ENCODE assay signal across 37 cellular contexts in the genomic region with DNA sequence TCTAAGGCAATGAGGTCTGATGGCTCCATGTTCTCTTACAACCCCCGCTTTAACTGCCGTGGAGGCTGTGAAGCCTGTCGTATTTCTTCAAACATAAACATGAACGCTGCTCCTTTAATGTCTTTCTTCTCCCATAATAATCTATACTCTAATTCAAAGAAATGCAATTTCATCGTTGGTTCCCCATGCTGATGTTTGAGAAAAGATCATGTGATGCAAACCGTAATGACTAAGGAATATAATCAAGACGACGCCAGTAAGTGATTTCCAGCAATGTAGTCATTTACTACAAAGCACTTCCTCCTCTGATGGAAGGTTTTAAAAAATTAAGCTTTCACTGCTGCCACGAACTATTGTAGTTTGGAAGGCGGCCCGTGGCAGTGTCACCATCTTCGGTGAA.
"Had no signal": no experiment of that assay in that cellular context is flagged by ENCODE, and none has a peak within 500 bp of the region (broad histone marks: within the 10 kb centered on the region; RNA-seq: fewer than 3 reads in every experiment).

No MANE protein-coding gene starts in this region.

- H3K4me3 Mint-ChIP-seq: activated B cell treated with CpG ODN at 0.5 μM for 24 hours; activated CD4-positive, alpha-beta memory T cell treated with anti-CD3 and anti-CD28 coated beads for 36 hours; activated CD4-positive, alpha-beta T cell treated with anti-CD3 and anti-CD28 coated beads, Interleukin-2, amount 10 ng/mL, durations not matched to agents 24 days and 14 days; activated CD8-positive, alpha-beta T cell treated with anti-CD3 and anti-CD28 coated beads for 36 hours; activated naive CD4-positive, alpha-beta T cell treated with anti-CD3 and anti-CD28 coated beads, Interleukin-2, amount 10 ng/mL, durations not matched to agents 7 days and 5 days; activated naive CD4-positive, alpha-beta T cell treated with anti-CD3 and anti-CD28 coated beads, Interleukin-2, amount 50 U/mL, for 24 hours; activated naive CD8-positive, alpha-beta T cell; activated naive CD8-positive, alpha-beta T cell treated with anti-CD3 and anti-CD28 coated beads, Interleukin-2, amount 10 ng/mL, durations not matched to agents 7 days and 5 days; activated naive CD8-positive, alpha-beta T cell treated with anti-CD3 and anti-CD28 coated beads, Interleukin-2, amount 50 U/mL, for 24 hours; activated T-cell treated with anti-CD3 and anti-CD28 coated beads, Interleukin-2, amount 50 U/mL, for 4 hours; activated T-cell treated with anti-CD3 and anti-CD28 coated beads, Interleukin-2, amount 50 U/mL, for 72 hours; brain; central memory CD8-positive, alpha-beta T cell; T-helper 2 cell treated with Interferon-gamma antibody and Interleukin-4, amounts not matched to agents 5 μg/mL and 100 μg/mL, for 36 hours had no signal

- H3K9me3 Mint-ChIP-seq: activated B cell treated with CpG ODN at 0.5 μM for 24 hours; activated CD4-positive, alpha-beta memory T cell treated with anti-CD3 and anti-CD28 coated beads for 36 hours; activated CD4-positive, alpha-beta T cell treated with anti-CD3 and anti-CD28 coated beads, Interleukin-2, amount 10 ng/mL, durations not matched to agents 24 days and 14 days; activated CD8-positive, alpha-beta T cell treated with anti-CD3 and anti-CD28 coated beads for 36 hours; activated naive CD4-positive, alpha-beta T cell treated with anti-CD3 and anti-CD28 coated beads, Interleukin-2, amount 10 ng/mL, durations not matched to agents 7 days and 5 days; activated naive CD4-positive, alpha-beta T cell treated with anti-CD3 and anti-CD28 coated beads, Interleukin-2, amount 50 U/mL, for 24 hours; activated naive CD8-positive, alpha-beta T cell treated with anti-CD3 and anti-CD28 coated beads, Interleukin-2, amount 50 U/mL, for 24 hours; activated T-cell treated with anti-CD3 and anti-CD28 coated beads, Interleukin-2, amount 50 U/mL, for 4 hours; activated T-cell treated with anti-CD3 and anti-CD28 coated beads, Interleukin-2, amount 50 U/mL, for 72 hours; activated T-helper 2 cell treated with anti-CD3 and anti-CD28 coated beads, Interferon-gamma antibody, Interleukin-2, Interleukin-4, amounts not matched to agents 10 μg/mL and 5 μg/mL and 100 μg/mL, durations not matched to agents 14 hours and 24 hours and 36 hours; brain; central memory CD8-positive, alpha-beta T cell; T-helper 2 cell treated with Interferon-gamma antibody and Interleukin-4, amounts not matched to agents 5 μg/mL and 100 μg/mL, for 36 hours had no signal

- H3K27me3 Mint-ChIP-seq: activated B cell treated with CpG ODN at 0.5 μM for 24 hours; activated CD4-positive, alpha-beta memory T cell treated with anti-CD3 and anti-CD28 coated beads for 36 hours; activated CD4-positive, alpha-beta T cell treated with anti-CD3 and anti-CD28 coated beads, Interleukin-2, amount 10 ng/mL, durations not matched to agents 24 days and 14 days; activated naive CD4-positive, alpha-beta T cell treated with anti-CD3 and anti-CD28 coated beads, Interleukin-2, amount 10 ng/mL, durations not matched to agents 7 days and 5 days; activated naive CD8-positive, alpha-beta T cell; activated naive CD8-positive, alpha-beta T cell treated with anti-CD3 and anti-CD28 coated beads, Interleukin-2, amount 10 ng/mL, durations not matched to agents 7 days and 5 days; activated naive CD8-positive, alpha-beta T cell treated with anti-CD3 and anti-CD28 coated beads, Interleukin-2, amount 50 U/mL, for 24 hours; brain; central memory CD8-positive, alpha-beta T cell had no signal

- H3K4me1 Mint-ChIP-seq: activated B cell treated with CpG ODN at 0.5 μM for 24 hours; activated CD4-positive, alpha-beta T cell treated with anti-CD3 and anti-CD28 coated beads, Interleukin-2, amount 10 ng/mL, durations not matched to agents 24 days and 14 days; activated naive CD4-positive, alpha-beta T cell treated with anti-CD3 and anti-CD28 coated beads, Interleukin-2, amount 10 ng/mL, durations not matched to agents 7 days and 5 days; activated naive CD4-positive, alpha-beta T cell treated with anti-CD3 and anti-CD28 coated beads, Interleukin-2, amount 50 U/mL, for 24 hours; activated naive CD8-positive, alpha-beta T cell treated with anti-CD3 and anti-CD28 coated beads, Interleukin-2, amount 10 ng/mL, durations not matched to agents 7 days and 5 days; central memory CD8-positive, alpha-beta T cell had no signal

- H3K4me3 ChIP-seq: ascending aorta, cardiac muscle cell, colonic mucosa had no signal

- DNase-seq: activated B cell treated with CpG ODN at 0.5 μM for 24 hours; activated CD4-positive, alpha-beta memory T cell treated with anti-CD3 and anti-CD28 coated beads for 36 hours; activated CD4-positive, alpha-beta T cell treated with anti-CD3 and anti-CD28 coated beads for 4 hours; activated CD4-positive, alpha-beta T cell treated with anti-CD3 and anti-CD28 coated beads, Interleukin-2, amount 10 ng/mL, durations not matched to agents 24 days and 14 days; activated CD4-positive, alpha-beta T cell treated with anti-CD3 and anti-CD28 coated beads, Interleukin-2, amount 50 U/mL, for 1 hour; activated CD4-positive, alpha-beta T cell treated with anti-CD3 and anti-CD28 coated beads, Interleukin-2, amount 50 U/mL, for 4 hours; activated CD4-positive, CD25-positive, alpha-beta regulatory T cell treated with anti-CD3 and anti-CD28 coated beads, Interleukin-2, amount 50 U/mL, for 72 hours; activated CD8-positive, alpha-beta memory T cell treated with anti-CD3 and anti-CD28 coated beads, Interleukin-2, amount 50 U/mL, for 4 hours; activated CD8-positive, alpha-beta T cell treated with anti-CD3 and anti-CD28 coated beads for 36 hours; activated effector memory CD4-positive, alpha-beta T cell treated with Interleukin-2 at 50 U/mL for 16 hours; activated gamma-delta T cell; activated naive CD4-positive, alpha-beta T cell treated with anti-CD3 and anti-CD28 coated beads, Interleukin-2, amount 10 ng/mL, durations not matched to agents 7 days and 5 days; activated naive CD4-positive, alpha-beta T cell treated with Interleukin-2 at 50 U/mL for 16 hours; activated naive CD8-positive, alpha-beta T cell treated with anti-CD3 and anti-CD28 coated beads, Interleukin-2, amount 10 ng/mL, durations not matched to agents 7 days and 5 days; activated naive CD8-positive, alpha-beta T cell treated with anti-CD3 and anti-CD28 coated beads, Interleukin-2, amount 50 U/mL, for 24 hours; activated T-cell treated with anti-CD3 and anti-CD28 coated beads for 4 hours; activated T-cell treated with anti-CD3 and anti-CD28 coated beads, Interleukin-2, amount 50 U/mL, for 1 hour; activated T-cell treated with anti-CD3 and anti-CD28 coated beads, Interleukin-2, amount 50 U/mL, for 4 hours; activated T-cell treated with anti-CD3 and anti-CD28 coated beads, Interleukin-2, amount 50 U/mL, for 72 hours; amygdala; anterior cingulate cortex; caudate nucleus; cerebellar nuclear complex; colonic mucosa; T-helper 2 cell; T-helper 9 cell had no signal

- H3K27ac ChIP-seq: ascending aorta, cardiac muscle cell, colonic mucosa, VCaP had no signal

- H3K27ac Mint-ChIP-seq: activated B cell treated with CpG ODN at 0.5 μM for 24 hours; activated CD4-positive, alpha-beta memory T cell treated with anti-CD3 and anti-CD28 coated beads for 36 hours; activated CD4-positive, alpha-beta T cell treated with anti-CD3 and anti-CD28 coated beads, Interleukin-2, amount 10 ng/mL, durations not matched to agents 24 days and 14 days; activated CD8-positive, alpha-beta T cell treated with anti-CD3 and anti-CD28 coated beads for 36 hours; activated naive CD4-positive, alpha-beta T cell treated with anti-CD3 and anti-CD28 coated beads, Interleukin-2, amount 10 ng/mL, durations not matched to agents 7 days and 5 days; activated naive CD4-positive, alpha-beta T cell treated with anti-CD3 and anti-CD28 coated beads, Interleukin-2, amount 50 U/mL, for 24 hours; activated naive CD8-positive, alpha-beta T cell; activated naive CD8-positive, alpha-beta T cell treated with anti-CD3 and anti-CD28 coated beads, Interleukin-2, amount 10 ng/mL, durations not matched to agents 7 days and 5 days; activated naive CD8-positive, alpha-beta T cell treated with anti-CD3 and anti-CD28 coated beads, Interleukin-2, amount 50 U/mL, for 24 hours; activated T-helper 2 cell treated with anti-CD3 and anti-CD28 coated beads, Interferon-gamma antibody, Interleukin-2, Interleukin-4, amounts not matched to agents 10 μg/mL and 5 μg/mL and 100 μg/mL, durations not matched to agents 14 hours and 24 hours and 36 hours; brain; T-helper 2 cell treated with Interferon-gamma antibody and Interleukin-4, amounts not matched to agents 5 μg/mL and 100 μg/mL, for 36 hours had no signal

- H3K36me3 ChIP-seq: ascending aorta, cardiac muscle cell, colonic mucosa had no signal

- H3K9me3 ChIP-seq: ascending aorta, colonic mucosa had no signal

- H3K27me3 ChIP-seq: ascending aorta, cardiac muscle cell, colonic mucosa had no signal

- H3K4me1 ChIP-seq: ascending aorta, colonic mucosa had no signal

- H3K36me3 Mint-ChIP-seq: activated CD4-positive, alpha-beta memory T cell treated with anti-CD3 and anti-CD28 coated beads for 36 hours; activated naive CD4-positive, alpha-beta T cell treated with anti-CD3 and anti-CD28 coated beads, Interleukin-2, amount 10 ng/mL, durations not matched to agents 7 days and 5 days; activated naive CD4-positive, alpha-beta T cell treated with anti-CD3 and anti-CD28 coated beads, Interleukin-2, amount 50 U/mL, for 24 hours; activated naive CD8-positive, alpha-beta T cell; activated naive CD8-positive, alpha-beta T cell treated with anti-CD3 and anti-CD28 coated beads, Interleukin-2, amount 10 ng/mL, durations not matched to agents 7 days and 5 days; brain had no signal

- FAIRE-seq: bronchial epithelial cell, TTC549 had no signal

- ATAC-seq: activated CD8-positive, alpha-beta T cell treated with anti-CD3 and anti-CD28 coated beads for 36 hours; activated naive CD8-positive, alpha-beta T cell treated with anti-CD3 and anti-CD28 coated beads, Interleukin-2, amount 50 U/mL, for 24 hours; activated T-cell treated with anti-CD3 and anti-CD28 coated beads, Interleukin-2, amount 50 U/mL, for 4 hours; activated T-cell treated with anti-CD3 and anti-CD28 coated beads, Interleukin-2, amount 50 U/mL, for 72 hours had no signal
